ENCODE assay signal across 8 cellular contexts in genomic region chr7:141074162-141074989, GRCh38. TPM values are rescaled to one million over a fixed set of nuclear protein-coding genes. Genes with fewer than 3 reads are reported as not detected.
A peak's percentile ranks its signal among the peaks of the same experiment; 100 is the strongest.
DNase-seq lines count a peak whose midpoint lies in the region; ATAC-seq and TF ChIP-seq lines count a peak whose summit lies in the region.

No MANE protein-coding gene starts in this region.

- POLR2A ChIA-PET in CD8-positive, alpha-beta T cell (lab: Charles Lee), result no interaction called here
- POLR2A ChIA-PET in activated CD4-positive, alpha-beta T cell treated with anti-CD3 and anti-CD28 coated beads, Interleukin-2, amount 10 ng/mL, durations not matched to agents 7 days and 5 days (lab: Charles Lee), result no interaction called here

- H3K27me3 ChIP-seq in CD8-positive, alpha-beta T cell (ENCODE audit: insufficient read depth, low read length), result peaks cover 18% of the 10 kb centered on the region

- no peak overlapping the region for H3K27ac Mint-ChIP-seq in CD8-positive, alpha-beta T cell
- H3K27ac Mint-ChIP-seq in activated CD4-positive, alpha-beta T cell treated with anti-CD3 and anti-CD28 coated beads, Interleukin-2, amount 10 ng/mL, durations not matched to agents 7 days and 5 days, result no peak overlapping the region
- no peak overlapping the region for H3K27ac Mint-ChIP-seq in neural crest cell (ENCODE audit: unreplicated experiment)

- peaks cover 26% of the 10 kb centered on the region for H3K4me1 ChIP-seq in CD8-positive, alpha-beta T cell (ENCODE audit: insufficient read depth, low read length)

- DNase-seq in CD8-positive, alpha-beta T cell, result no peak
- DNase-seq in HFF-Myc (ENCODE audit: extremely low read depth, low read depth) (no peak), fibroblast of mammary gland (ENCODE audit: low read depth) (peak; percentile 3), neural crest cell (ENCODE audit: low read depth, low spot score) (peak; percentile 47), UCSD-AML1 (lab: John Stamatoyannopoulos, UW; ENCODE audit: unreplicated experiment) (no peak), SIG-M5 (lab: John Stamatoyannopoulos, UW) (no peak), SW480 (ENCODE audit: low spot score) (no peak)
- no peak for DNase-seq in activated CD4-positive, alpha-beta T cell treated with anti-CD3 and anti-CD28 coated beads, Interleukin-2, amount 10 ng/mL, durations not matched to agents 7 days and 5 days

- H3K9me3 Mint-ChIP-seq in CD8-positive, alpha-beta T cell, result no peaks in the 10 kb centered on the region
- H3K9me3 Mint-ChIP-seq in activated CD4-positive, alpha-beta T cell treated with anti-CD3 and anti-CD28 coated beads, Interleukin-2, amount 10 ng/mL, durations not matched to agents 7 days and 5 days, result no peaks in the 10 kb centered on the region
- H3K9me3 Mint-ChIP-seq in neural crest cell, result no peaks in the 10 kb centered on the region

- CTCF ChIA-PET in CD8-positive, alpha-beta T cell (lab: Charles Lee), result no interaction called here
- CTCF ChIA-PET in activated CD4-positive, alpha-beta T cell treated with anti-CD3 and anti-CD28 coated beads, Interleukin-2, amount 10 ng/mL, durations not matched to agents 7 days and 5 days (lab: Charles Lee), result no interaction called here

- H3K4me1 Mint-ChIP-seq in CD8-positive, alpha-beta T cell (ENCODE audit: low read depth), result peaks cover 21% of the 10 kb centered on the region
- H3K4me1 Mint-ChIP-seq in activated CD4-positive, alpha-beta T cell treated with anti-CD3 and anti-CD28 coated beads, Interleukin-2, amount 10 ng/mL, durations not matched to agents 7 days and 5 days, result peaks cover 25% of the 10 kb centered on the region
- peaks cover 23% of the 10 kb centered on the region for H3K4me1 Mint-ChIP-seq in neural crest cell

- no peak for ATAC-seq in CD8-positive, alpha-beta T cell

- H3K36me3 ChIP-seq in CD8-positive, alpha-beta T cell (ENCODE audit: insufficient read depth, low read length), result no peaks in the 10 kb centered on the region

- H3K4me3 Mint-ChIP-seq in CD8-positive, alpha-beta T cell, result peak overlapping the region; percentile 69
- peak overlapping the region; percentile 63 for H3K4me3 Mint-ChIP-seq in activated CD4-positive, alpha-beta T cell treated with anti-CD3 and anti-CD28 coated beads, Interleukin-2, amount 10 ng/mL, durations not matched to agents 7 days and 5 days
- H3K4me3 Mint-ChIP-seq in neural crest cell, result no peak overlapping the region

- H3K9me3 ChIP-seq in CD8-positive, alpha-beta T cell (ENCODE audit: low read length), result no peaks in the 10 kb centered on the region

- H3K27me3 Mint-ChIP-seq in CD8-positive, alpha-beta T cell (ENCODE audit: low read depth), result peaks cover 39% of the 10 kb centered on the region
- H3K27me3 Mint-ChIP-seq in activated CD4-positive, alpha-beta T cell treated with anti-CD3 and anti-CD28 coated beads, Interleukin-2, amount 10 ng/mL, durations not matched to agents 7 days and 5 days, result peaks cover 49% of the 10 kb centered on the region
- H3K27me3 Mint-ChIP-seq in neural crest cell (ENCODE audit: low read depth), result peaks cover 20% of the 10 kb centered on the region

- intact Hi-C loops in CD8-positive, alpha-beta T cell (cut with DNase I, micrococcal nuclease), result no loop called here

- no peak for TF ChIP-seq CTCF in CD8-positive, alpha-beta T cell (IDR thresholded peaks at IDR 0.05)
- TF ChIP-seq CTCF in HFF-Myc (IDR thresholded peaks at IDR 0.05; ENCODE audit: low read depth, low read length, missing control alignments), result no peak
- no peak for TF ChIP-seq CTCF in fibroblast of mammary gland (conservative IDR thresholded peaks at IDR 0.05; ENCODE audit: control insufficient read depth, insufficient read depth, low read depth, low read length)
- no peak for TF ChIP-seq CTCF in neural crest cell (conservative IDR thresholded peaks at IDR 0.05)

- H3K4me3 ChIP-seq in CD8-positive, alpha-beta T cell (ENCODE audit: low read depth, low read length), result peak overlapping the region; percentile 49
- H3K4me3 ChIP-seq in HFF-Myc (replicated peaks; ENCODE audit: low read depth, low read length), result peak overlapping the region; percentile 26
- H3K4me3 ChIP-seq in fibroblast of mammary gland (ENCODE audit: control insufficient read depth, low read depth, low read length), result peak overlapping the region; percentile 6

- no peaks in the 10 kb centered on the region for H3K36me3 Mint-ChIP-seq in CD8-positive, alpha-beta T cell
- H3K36me3 Mint-ChIP-seq in activated CD4-positive, alpha-beta T cell treated with anti-CD3 and anti-CD28 coated beads, Interleukin-2, amount 10 ng/mL, durations not matched to agents 7 days and 5 days (ENCODE audit: low read depth), result no peaks in the 10 kb centered on the region
- no peaks in the 10 kb centered on the region for H3K36me3 Mint-ChIP-seq in neural crest cell (ENCODE audit: low read depth)

- H3K27ac ChIP-seq in CD8-positive, alpha-beta T cell (ENCODE audit: low read depth, low read length), result no peak overlapping the region

RNA-seq across cellular contexts. Expression of gene TMEM178B, which starts 0.5 kb away (rescaled TPM):
- total RNA-seq in CD8-positive, alpha-beta T cell, result under 1 TPM; 0.03 to 0.28 TPM
- total RNA-seq in activated CD4-positive, alpha-beta T cell treated with anti-CD3 and anti-CD28 coated beads, Interleukin-2, amount 10 ng/mL, durations not matched to agents 7 days and 5 days, result under 1 TPM; 0.22 to 0.25 TPM
- 19.7 and 22.1 TPM in 2 replicates for total RNA-seq in neural crest cell

RNA-seq across cellular contexts. Expression of gene MRPS33, which starts 59.6 kb away (rescaled TPM):
- total RNA-seq in CD8-positive, alpha-beta T cell, result 10 to 100 TPM; 17.4 to 19.9 TPM
- 10 to 100 TPM; 69.1 to 72.6 TPM for total RNA-seq in activated CD4-positive, alpha-beta T cell treated with anti-CD3 and anti-CD28 coated beads, Interleukin-2, amount 10 ng/mL, durations not matched to agents 7 days and 5 days
- total RNA-seq in neural crest cell, result 48.6 and 50.8 TPM in 2 replicates

Comparison
In these comparisons a context has a peak if more than half of its experiments do, and no peak if none do; other contexts are left out.
1. DNase-seq: peak in fibroblast of mammary gland (single experiment) and neural crest cell (single experiment); none in CD8-positive, alpha-beta T cell (0 of 7), HFF-Myc (single experiment), activated CD4-positive, alpha-beta T cell treated with anti-CD3 and anti-CD28 coated beads, Interleukin-2, amount 10 ng/mL, durations not matched to agents 7 days and 5 days (single experiment), UCSD-AML1 (single experiment), SIG-M5 (single experiment) and SW480 (single experiment).
2. RNA of gene TMEM178B, which starts 0.5 kb away (total RNA-seq): 19.7 to 22.1 TPM in neural crest cell; 0.03 to 0.28 TPM in CD8-positive, alpha-beta T cell and 0.22 to 0.25 TPM in activated CD4-positive, alpha-beta T cell treated with anti-CD3 and anti-CD28 coated beads, Interleukin-2, amount 10 ng/mL, durations not matched to agents 7 days and 5 days; every median in the first group is over 10 times any median in the second.
3. Peak in every context shown above with its lines, with median percentiles within 50 percentile points of each other: H3K4me3 ChIP-seq.